Comparison of ENCODE assay signal across 36 cellular contexts in the genomic region with DNA sequence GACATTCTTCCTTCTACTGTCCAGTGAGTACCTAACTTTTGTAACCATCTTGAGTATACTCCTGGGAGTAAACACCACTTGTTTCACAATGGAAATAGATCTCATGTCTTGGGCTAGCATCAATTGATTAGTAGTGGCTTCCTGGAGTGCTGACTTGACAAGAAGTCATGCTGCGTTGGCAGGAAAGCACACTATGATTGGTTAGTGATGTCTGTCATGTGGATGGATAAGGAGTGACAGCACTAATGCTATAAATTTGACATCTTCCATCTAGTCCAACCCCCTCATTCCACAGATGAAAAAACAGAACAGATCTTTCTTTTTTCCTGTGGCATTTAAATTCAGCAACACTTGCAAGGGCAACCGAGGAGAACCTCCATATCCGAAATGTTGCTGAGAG. TPM values are rescaled to one million over a fixed set of nuclear protein-coding genes. Genes with fewer than 3 reads are reported as not detected.
"Had no signal": no experiment of that assay in that cellular context is flagged by ENCODE, and none has a peak within 500 bp of the region (broad histone marks: within the 10 kb centered on the region; RNA-seq: fewer than 3 reads in every experiment).

No MANE protein-coding gene starts in this region.

- H3K4me1 ChIP-seq: breast epithelium, Peyer's patch had no signal

- H3K36me3 ChIP-seq: adrenal gland, breast epithelium, Peyer's patch had no signal

- DNase-seq: activated B cell treated with CpG ODN at 0.5 μM for 24 hours; activated CD4-positive, alpha-beta memory T cell treated with anti-CD3 and anti-CD28 coated beads for 36 hours; activated CD4-positive, alpha-beta T cell treated with anti-CD3 and anti-CD28 coated beads for 4 hours; activated CD4-positive, alpha-beta T cell treated with anti-CD3 and anti-CD28 coated beads, Interleukin-2, amount 50 U/mL, for 1 hour; activated CD4-positive, CD25-positive, alpha-beta regulatory T cell treated with anti-CD3 and anti-CD28 coated beads, Interleukin-2, amount 50 U/mL, for 72 hours; activated CD8-positive, alpha-beta memory T cell treated with anti-CD3 and anti-CD28 coated beads, Interleukin-2, amount 50 U/mL, for 4 hours; activated gamma-delta T cell treated with Interleukin-2 at 50 U/mL for 16 hours; activated naive CD4-positive, alpha-beta T cell treated with anti-CD3 and anti-CD28 coated beads for 36 hours; activated T-cell treated with anti-CD3 and anti-CD28 coated beads for 4 hours; activated T-cell treated with anti-CD3 and anti-CD28 coated beads, Interleukin-2, amount 50 U/mL, for 4 hours; adrenal gland; body of pancreas; Karpas-422; NCI-H1105; NCI-H1417 treated with DMSO at 0.1 percent for 48 hours; NCI-H1694; NCI-H1930; NCI-H2081 treated with DMSO at 0.1 percent for 48 hours; NCI-H2171; NCI-H510A; NCI-H526; NCI-H748 treated with DMSO at 0.1 percent for 48 hours; NK-92 treated with Interleukin-12 subunit alpha and Interleukin-12 subunit beta, amount 100 ng/mL, for 24 hours; PC-3; Peyer's patch; RPMI8226; SHP77 treated with DMSO at 0.1 percent for 48 hours; SW 1271; T-helper 1 cell; T-helper 2 cell; T-helper 9 cell had no signal

- H3K27me3 ChIP-seq: adrenal gland, body of pancreas, breast epithelium, Peyer's patch had no signal

- FAIRE-seq: astrocyte had no signal

- H3K9me3 ChIP-seq: adrenal gland, body of pancreas, breast epithelium, Peyer's patch had no signal

- H3K4me3 ChIP-seq: adrenal gland, body of pancreas, breast epithelium, Peyer's patch had no signal

- H3K27ac ChIP-seq: adrenal gland, body of pancreas, breast epithelium, Peyer's patch, VCaP had no signal

RNA-seq across cellular contexts. Expression of a gene that starts 47.6 kb away (rescaled TPM):
- total RNA-seq: activated CD4-positive, alpha-beta memory T cell treated with anti-CD3 and anti-CD28 coated beads for 36 hours; activated naive CD4-positive, alpha-beta T cell treated with anti-CD3 and anti-CD28 coated beads, Interleukin-2, amount 50 U/mL, for 72 hours; activated T-cell treated with anti-CD3 and anti-CD28 coated beads, Interleukin-2, amount 50 U/mL, for 4 hours; activated T-helper 1 cell treated with anti-CD3 and anti-CD28 coated beads, Interleukin-12 subunit alpha, Interleukin-12 subunit beta, Interleukin-2, Interleukin-4 antibody, amounts not matched to agents 30 ng/mL and 10 ng/mL and 1 ng/mL, durations not matched to agents 14 hours and 24 hours and 36 hours had no signal
